ENCODE assay signal across 40 cellular contexts in the genomic region with DNA sequence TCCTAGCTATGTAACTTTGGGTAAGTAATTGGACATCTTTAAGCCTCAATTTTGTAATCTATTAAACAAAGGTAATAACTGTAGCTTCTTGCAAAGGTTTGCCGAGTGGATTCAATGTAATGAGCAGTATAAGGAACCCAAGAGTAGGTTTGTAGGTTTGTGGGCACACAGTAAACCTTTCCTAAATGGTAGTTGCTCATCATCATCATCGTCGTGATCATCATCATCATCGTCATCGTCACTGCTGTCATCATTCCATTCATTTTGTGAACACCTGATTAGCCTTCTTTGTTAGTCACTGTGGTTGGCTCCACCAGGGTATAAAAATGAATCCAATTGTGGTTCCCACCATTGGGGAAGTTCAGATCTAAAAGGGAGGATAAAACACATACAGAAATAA.
"Had no signal": no experiment of that assay in that cellular context is flagged by ENCODE, and none has a peak within 500 bp of the region (broad histone marks: within the 10 kb centered on the region; RNA-seq: fewer than 3 reads in every experiment).

No MANE protein-coding gene starts in this region.

- ATAC-seq: activated naive CD4-positive, alpha-beta T cell treated with anti-CD3 and anti-CD28 coated beads, Interleukin-2, amount 50 U/mL, for 72 hours; activated naive CD8-positive, alpha-beta T cell treated with anti-CD3 and anti-CD28 coated beads, Interleukin-2, amount 50 U/mL, for 24 hours; activated T-cell treated with anti-CD3 and anti-CD28 coated beads, Interleukin-2, amount 50 U/mL, for 4 hours; activated T-cell treated with anti-CD3 and anti-CD28 coated beads, Interleukin-2, amount 50 U/mL, for 72 hours; activated T-helper 17 cell treated with anti-CD3 and anti-CD28 coated beads, Interleukin-2, amount 50 U/mL, for 72 hours; body of pancreas had no signal

- H3K36me3 ChIP-seq: adrenal gland, ascending aorta, brain microvascular endothelial cell, breast epithelium, cardiac muscle cell had no signal

- H3K4me1 Mint-ChIP-seq: activated naive CD4-positive, alpha-beta T cell treated with anti-CD3 and anti-CD28 coated beads, Interleukin-2, amount 10 ng/mL, durations not matched to agents 7 days and 5 days; activated naive CD4-positive, alpha-beta T cell treated with anti-CD3 and anti-CD28 coated beads, Interleukin-2, amount 50 U/mL, for 24 hours; activated naive CD8-positive, alpha-beta T cell treated with anti-CD3 and anti-CD28 coated beads for 36 hours; activated naive CD8-positive, alpha-beta T cell treated with anti-CD3 and anti-CD28 coated beads, Interleukin-2, amount 10 ng/mL, durations not matched to agents 7 days and 5 days; activated naive CD8-positive, alpha-beta T cell treated with anti-CD3 and anti-CD28 coated beads, Interleukin-2, amount 50 U/mL, for 24 hours; activated T-helper 17 cell treated with anti-CD3 and anti-CD28 coated beads, Interleukin-2, amount 50 U/mL, for 72 hours; central memory CD8-positive, alpha-beta T cell had no signal

- DNase-seq: activated effector memory CD4-positive, alpha-beta T cell treated with anti-CD3 and anti-CD28 coated beads, Interleukin-2, amount 50 U/mL, for 16 hours; activated effector memory CD4-positive, alpha-beta T cell treated with Interleukin-2 at 50 U/mL for 16 hours; activated gamma-delta T cell; activated gamma-delta T cell treated with Interleukin-2 at 50 U/mL for 16 hours; activated naive CD4-positive, alpha-beta T cell; activated naive CD4-positive, alpha-beta T cell treated with anti-CD3 and anti-CD28 coated beads for 36 hours; activated naive CD4-positive, alpha-beta T cell treated with anti-CD3 and anti-CD28 coated beads, Interleukin-2, amount 10 ng/mL, durations not matched to agents 7 days and 5 days; activated naive CD4-positive, alpha-beta T cell treated with anti-CD3 and anti-CD28 coated beads, Interleukin-2, amount 50 U/mL, for 16 hours; activated naive CD4-positive, alpha-beta T cell treated with Interleukin-2 at 50 U/mL for 16 hours; activated naive CD8-positive, alpha-beta T cell treated with anti-CD3 and anti-CD28 coated beads for 36 hours; activated naive CD8-positive, alpha-beta T cell treated with anti-CD3 and anti-CD28 coated beads, Interleukin-2, amount 10 ng/mL, durations not matched to agents 7 days and 5 days; activated naive CD8-positive, alpha-beta T cell treated with anti-CD3 and anti-CD28 coated beads, Interleukin-2, amount 50 U/mL, for 24 hours; activated T-cell treated with anti-CD3 and anti-CD28 coated beads, Interleukin-2, amount 50 U/mL, for 1 hour; activated T-cell treated with anti-CD3 and anti-CD28 coated beads, Interleukin-2, amount 50 U/mL, for 24 hours; activated T-cell treated with anti-CD3 and anti-CD28 coated beads, Interleukin-2, amount 50 U/mL, for 4 hours; activated T-cell treated with anti-CD3 and anti-CD28 coated beads, Interleukin-2, amount 50 U/mL, for 48 hours; activated T-cell treated with anti-CD3 and anti-CD28 coated beads, Interleukin-2, amount 50 U/mL, for 72 hours; adrenal gland; amniotic stem cell; amygdala; anterior cingulate cortex; aorta; body of pancreas; brain microvascular endothelial cell; caudate nucleus; central memory CD4-positive, alpha-beta T cell; cerebellar nuclear complex had no signal

- H3K27ac Mint-ChIP-seq: activated naive CD4-positive, alpha-beta T cell treated with anti-CD3 and anti-CD28 coated beads for 36 hours; activated naive CD4-positive, alpha-beta T cell treated with anti-CD3 and anti-CD28 coated beads, Interleukin-2, amount 10 ng/mL, durations not matched to agents 7 days and 5 days; activated naive CD4-positive, alpha-beta T cell treated with anti-CD3 and anti-CD28 coated beads, Interleukin-2, amount 50 U/mL, for 24 hours; activated naive CD4-positive, alpha-beta T cell treated with anti-CD3 and anti-CD28 coated beads, Interleukin-2, amount 50 U/mL, for 72 hours; activated naive CD8-positive, alpha-beta T cell; activated naive CD8-positive, alpha-beta T cell treated with anti-CD3 and anti-CD28 coated beads for 36 hours; activated naive CD8-positive, alpha-beta T cell treated with anti-CD3 and anti-CD28 coated beads, Interleukin-2, amount 10 ng/mL, durations not matched to agents 7 days and 5 days; activated naive CD8-positive, alpha-beta T cell treated with anti-CD3 and anti-CD28 coated beads, Interleukin-2, amount 50 U/mL, for 24 hours; activated T-cell treated with anti-CD3 and anti-CD28 coated beads, Interleukin-2, amount 50 U/mL, for 24 hours; activated T-cell treated with anti-CD3 and anti-CD28 coated beads, Interleukin-2, amount 50 U/mL, for 72 hours; activated T-helper 1 cell treated with anti-CD3 and anti-CD28 coated beads, Interleukin-12 subunit alpha, Interleukin-12 subunit beta, Interleukin-2, Interleukin-4 antibody, amounts not matched to agents 30 ng/mL and 10 ng/mL and 1 ng/mL, durations not matched to agents 14 hours and 24 hours and 36 hours; activated T-helper 17 cell treated with anti-CD3 and anti-CD28 coated beads, Interleukin-2, amount 50 U/mL, for 72 hours; activated T-helper 2 cell treated with anti-CD3 and anti-CD28 coated beads, Interferon-gamma antibody, Interleukin-2, Interleukin-4, amounts not matched to agents 10 μg/mL and 5 μg/mL and 100 μg/mL, durations not matched to agents 14 hours and 24 hours and 36 hours; brain had no signal

- H3K4me3 ChIP-seq: adrenal gland, ascending aorta, body of pancreas, breast epithelium, cardiac muscle cell had no signal

- H3K36me3 Mint-ChIP-seq: activated naive CD4-positive, alpha-beta T cell treated with anti-CD3 and anti-CD28 coated beads, Interleukin-2, amount 10 ng/mL, durations not matched to agents 7 days and 5 days; activated naive CD4-positive, alpha-beta T cell treated with anti-CD3 and anti-CD28 coated beads, Interleukin-2, amount 50 U/mL, for 24 hours; activated naive CD4-positive, alpha-beta T cell treated with anti-CD3 and anti-CD28 coated beads, Interleukin-2, amount 50 U/mL, for 72 hours; activated naive CD8-positive, alpha-beta T cell; activated naive CD8-positive, alpha-beta T cell treated with anti-CD3 and anti-CD28 coated beads for 36 hours; activated naive CD8-positive, alpha-beta T cell treated with anti-CD3 and anti-CD28 coated beads, Interleukin-2, amount 10 ng/mL, durations not matched to agents 7 days and 5 days; brain had no signal

- H3K9me3 ChIP-seq: adrenal gland, ascending aorta, body of pancreas, breast epithelium had no signal

- H3K27me3 ChIP-seq: adrenal gland, ascending aorta, body of pancreas, brain microvascular endothelial cell, breast epithelium, cardiac muscle cell had no signal

- FAIRE-seq: astrocyte, bronchial epithelial cell had no signal

- H3K4me3 Mint-ChIP-seq: activated naive CD4-positive, alpha-beta T cell treated with anti-CD3 and anti-CD28 coated beads for 36 hours; activated naive CD4-positive, alpha-beta T cell treated with anti-CD3 and anti-CD28 coated beads, Interleukin-2, amount 10 ng/mL, durations not matched to agents 7 days and 5 days; activated naive CD4-positive, alpha-beta T cell treated with anti-CD3 and anti-CD28 coated beads, Interleukin-2, amount 50 U/mL, for 24 hours; activated naive CD8-positive, alpha-beta T cell; activated naive CD8-positive, alpha-beta T cell treated with anti-CD3 and anti-CD28 coated beads for 36 hours; activated naive CD8-positive, alpha-beta T cell treated with anti-CD3 and anti-CD28 coated beads, Interleukin-2, amount 10 ng/mL, durations not matched to agents 7 days and 5 days; activated naive CD8-positive, alpha-beta T cell treated with anti-CD3 and anti-CD28 coated beads, Interleukin-2, amount 50 U/mL, for 24 hours; activated T-cell treated with anti-CD3 and anti-CD28 coated beads, Interleukin-2, amount 50 U/mL, for 24 hours; activated T-cell treated with anti-CD3 and anti-CD28 coated beads, Interleukin-2, amount 50 U/mL, for 4 hours; activated T-cell treated with anti-CD3 and anti-CD28 coated beads, Interleukin-2, amount 50 U/mL, for 72 hours; activated T-helper 1 cell treated with anti-CD3 and anti-CD28 coated beads, Interleukin-12 subunit alpha, Interleukin-12 subunit beta, Interleukin-2, Interleukin-4 antibody, amounts not matched to agents 30 ng/mL and 10 ng/mL and 1 ng/mL, durations not matched to agents 14 hours and 24 hours and 36 hours; activated T-helper 17 cell treated with anti-CD3 and anti-CD28 coated beads, Interleukin-2, amount 50 U/mL, for 72 hours; brain; central memory CD8-positive, alpha-beta T cell had no signal

- H3K4me1 ChIP-seq: adrenal gland, ascending aorta, body of pancreas, breast epithelium had no signal

- H3K27me3 Mint-ChIP-seq: activated naive CD4-positive, alpha-beta T cell treated with anti-CD3 and anti-CD28 coated beads, Interleukin-2, amount 10 ng/mL, durations not matched to agents 7 days and 5 days; activated naive CD8-positive, alpha-beta T cell; activated naive CD8-positive, alpha-beta T cell treated with anti-CD3 and anti-CD28 coated beads for 36 hours; activated naive CD8-positive, alpha-beta T cell treated with anti-CD3 and anti-CD28 coated beads, Interleukin-2, amount 10 ng/mL, durations not matched to agents 7 days and 5 days; activated naive CD8-positive, alpha-beta T cell treated with anti-CD3 and anti-CD28 coated beads, Interleukin-2, amount 50 U/mL, for 24 hours; activated T-cell treated with anti-CD3 and anti-CD28 coated beads, Interleukin-2, amount 50 U/mL, for 24 hours; activated T-helper 17 cell treated with anti-CD3 and anti-CD28 coated beads, Interleukin-2, amount 50 U/mL, for 72 hours; central memory CD8-positive, alpha-beta T cell had no signal

- H3K9me3 Mint-ChIP-seq: activated naive CD4-positive, alpha-beta T cell treated with anti-CD3 and anti-CD28 coated beads for 36 hours; activated naive CD4-positive, alpha-beta T cell treated with anti-CD3 and anti-CD28 coated beads, Interleukin-2, amount 10 ng/mL, durations not matched to agents 7 days and 5 days; activated naive CD4-positive, alpha-beta T cell treated with anti-CD3 and anti-CD28 coated beads, Interleukin-2, amount 50 U/mL, for 24 hours; activated naive CD8-positive, alpha-beta T cell treated with anti-CD3 and anti-CD28 coated beads, Interleukin-2, amount 10 ng/mL, durations not matched to agents 7 days and 5 days; activated naive CD8-positive, alpha-beta T cell treated with anti-CD3 and anti-CD28 coated beads, Interleukin-2, amount 50 U/mL, for 24 hours; activated T-cell treated with anti-CD3 and anti-CD28 coated beads, Interleukin-2, amount 50 U/mL, for 24 hours; activated T-helper 1 cell treated with anti-CD3 and anti-CD28 coated beads, Interleukin-12 subunit alpha, Interleukin-12 subunit beta, Interleukin-2, Interleukin-4 antibody, amounts not matched to agents 30 ng/mL and 10 ng/mL and 1 ng/mL, durations not matched to agents 14 hours and 24 hours and 36 hours; activated T-helper 17 cell treated with anti-CD3 and anti-CD28 coated beads, Interleukin-2, amount 50 U/mL, for 72 hours; activated T-helper 2 cell treated with anti-CD3 and anti-CD28 coated beads, Interferon-gamma antibody, Interleukin-2, Interleukin-4, amounts not matched to agents 10 μg/mL and 5 μg/mL and 100 μg/mL, durations not matched to agents 14 hours and 24 hours and 36 hours; brain; central memory CD8-positive, alpha-beta T cell had no signal

- H3K27ac ChIP-seq: adrenal gland, ascending aorta, body of pancreas, brain microvascular endothelial cell, breast epithelium, cardiac muscle cell had no signal
